Comparison of ENCODE assay signal across 8 cellular contexts in genomic region chr1:246724001-246724724, GRCh38. TPM values are rescaled to one million over a fixed set of nuclear protein-coding genes. Genes with fewer than 3 reads are reported as not detected.
DNase-seq lines count a peak whose midpoint lies in the region; ATAC-seq, FAIRE-seq and TF ChIP-seq lines count a peak whose summit lies in the region.

SCCPDH (plus strand) TSS chr1:246724409; CDS start chr1:246724423, 14 bp downstream.

- H3K27me3 ChIP-seq in adrenal gland: no peaks in the 10 kb centered on the region
- H3K27me3 ChIP-seq in left ventricle myocardium inferior (ENCODE audit: low read depth): no peaks in the 10 kb centered on the region
- H3K27me3 ChIP-seq in psoas muscle (ENCODE audit: insufficient read depth in 3 of 3, low read length in 2 of 3): no peaks in the 10 kb centered on the region

- intact Hi-C loops in adrenal gland (cut with DNase I) (no loop called here), left ventricle myocardium inferior (cut with micrococcal nuclease) (no loop called here), psoas muscle (cut with DNase I) (loop anchor here in 1 of 2 donors (10.0 kb wide), 1 partner anchor 169 kb away; no protein-coding TSS in a partner anchor)

- H3K36me3 ChIP-seq in adrenal gland (replicated peaks in 1 of 2) (peaks cover 0 to 14% of the 10 kb centered on the region in 2 donors), left ventricle myocardium inferior (peaks cover 25% of the 10 kb centered on the region), psoas muscle (ENCODE audit: insufficient read depth in 1 of 2, low read depth in 1 of 2) (peaks cover 5 to 29% of the 10 kb centered on the region in 2 donors)

- peak within 1 kb of the TSS; percentile 78 to 92 (median 85) for H3K27ac ChIP-seq in adrenal gland
- H3K27ac ChIP-seq in left ventricle myocardium inferior (replicated peaks): peak within 1 kb of the TSS; percentile 89
- peak within 1 kb of the TSS; percentile 90 for H3K27ac ChIP-seq in psoas muscle

- TF ChIP-seq CTCF in adrenal gland (IDR thresholded peaks at IDR 0.05) (peak in 1 of 6 experiments; percentile 12), left ventricle myocardium inferior (IDR thresholded peaks at IDR 0.05; ENCODE audit: borderline replicate concordance) (no peak), psoas muscle (IDR thresholded peaks at IDR 0.05) (no peak)

- TF ChIP-seq POLR2A in GM12891 (IDR thresholded peaks at IDR 0.05; ENCODE audit: low read depth, low read length): peak; percentile 71
- peak; percentile 44 to 66 for TF ChIP-seq POLR2A in adrenal gland (IDR thresholded peaks at IDR 0.05)

- FAIRE-seq in GM12891 (lab: Jason Lieb, UNC) (peak; percentile 76), urothelium cell line (lab: Jason Lieb, UNC) (no peak)

- peak; percentile 97 for ATAC-seq in HG02642 (IDR thresholded peaks at IDR 0.05; ENCODE audit: poor library complexity, unreplicated experiment)
- ATAC-seq in psoas muscle: peak; percentile 95 to 98 (median 97)

- H3K4me1 ChIP-seq in adrenal gland (replicated peaks in 1 of 2) (peaks cover 25 to 38% of the 10 kb centered on the region in 2 donors), left ventricle myocardium inferior (peaks cover 29% of the 10 kb centered on the region), psoas muscle (no peaks in the 10 kb centered on the region)

- no peaks in the 10 kb centered on the region for H3K9me3 ChIP-seq in adrenal gland (replicated peaks in 1 of 3)
- peaks cover 16% of the 10 kb centered on the region for H3K9me3 ChIP-seq in left ventricle myocardium inferior (replicated peaks)
- no peaks in the 10 kb centered on the region for H3K9me3 ChIP-seq in psoas muscle

- H3K4me3 ChIP-seq in adrenal gland (peak within 1 kb of the TSS; percentile 82 to 88 (median 85)), left ventricle myocardium inferior (peak within 1 kb of the TSS; percentile 79), psoas muscle (peak within 1 kb of the TSS; percentile 99)

- DNase-seq in GM12891 (ENCODE audit: insufficient read length, low spot score): peak; percentile 92
- peak; percentile 26 for DNase-seq in NCI-H1105 (lab: John Stamatoyannopoulos, UW)
- peak; percentile 9 to 58 (median 22) for DNase-seq in T-helper 1 cell
- peak; percentile 73 to 84 (median 77) for DNase-seq in adrenal gland
- peak; percentile 78 for DNase-seq in left ventricle myocardium inferior
- peak; percentile 81 to 88 for DNase-seq in psoas muscle
- peak; percentile 91 for DNase-seq in urothelium cell line (ENCODE audit: low spot score)

- WGBS in adrenal gland, 4 donors: 0% methylated on average over 11 to 89 of the region's 89 CpGs
- WGBS in psoas muscle, 3 donors: 0 to 1% (median 1%) methylated on average over 72 to 89 of the region's 89 CpGs

TF ChIP-seq in GM12891, 5 proteins besides CTCF, POLR2A, EP300 and RAD21:
- TF ChIP-seq TAF1 (IDR thresholded peaks at IDR 0.05; ENCODE audit: low read depth, low read length) (0 out of 2 replicates have a peak, but pooled peaks have one; percentile 36), SPI1 (IDR thresholded peaks at IDR 0.05; ENCODE audit: low read depth, low read length) (no peak), PAX5 (IDR thresholded peaks at IDR 0.05; ENCODE audit: insufficient read depth, low read length, severe bottlenecking) (no peak), POLR2AphosphoS5 (IDR thresholded peaks at IDR 0.05; ENCODE audit: low read depth, low read length) (0 out of 2 replicates have a peak, but pooled peaks have one; percentile 39), POU2F2 (IDR thresholded peaks at IDR 0.05; ENCODE audit: low read depth, low read length) (0 out of 2 replicates have a peak, but pooled peaks have one; percentile 16)

RNA-seq across cellular contexts. Expression of gene SCCPDH, which starts in this region (rescaled TPM):
- polyA plus RNA-seq in GM12891 (2012; ENCODE audit: low read depth, missing spikeins): 24.7 TPM
- 100 to 1,000 TPM in 1 of 8 donors, 10 to 100 TPM in 7; 34.2 to 108 (median 60.7) TPM for total RNA-seq in adrenal gland
- 100 to 1,000 TPM in 1 of 3 donors, 10 to 100 TPM in 2; 12.0 to 116 (median 27.6) TPM for polyA plus RNA-seq in adrenal gland
- total RNA-seq in left ventricle myocardium inferior: 29.4 TPM
- total RNA-seq in psoas muscle: 10 to 100 TPM; 22.6 to 41.8 (median 38.5) TPM
- polyA plus RNA-seq in psoas muscle: 10 to 100 TPM; 28.3 to 50.8 (median 44.3) TPM

Comparison
In these comparisons a context has a peak if more than half of its experiments do, and no peak if none do; other contexts are left out.
1. Peak in every context shown above with its lines: DNase-seq, ATAC-seq, H3K4me3 ChIP-seq and H3K27ac ChIP-seq.
2. DNase-seq: peak in every context shown above with its lines; median percentile 92 in GM12891; 91 in urothelium cell line; 84 in psoas muscle; 78 in left ventricle myocardium inferior; 77 in adrenal gland; 26 in NCI-H1105; 22 in T-helper 1 cell.